8 cellular contexts compared by ENCODE assay signal in the genomic region with DNA sequence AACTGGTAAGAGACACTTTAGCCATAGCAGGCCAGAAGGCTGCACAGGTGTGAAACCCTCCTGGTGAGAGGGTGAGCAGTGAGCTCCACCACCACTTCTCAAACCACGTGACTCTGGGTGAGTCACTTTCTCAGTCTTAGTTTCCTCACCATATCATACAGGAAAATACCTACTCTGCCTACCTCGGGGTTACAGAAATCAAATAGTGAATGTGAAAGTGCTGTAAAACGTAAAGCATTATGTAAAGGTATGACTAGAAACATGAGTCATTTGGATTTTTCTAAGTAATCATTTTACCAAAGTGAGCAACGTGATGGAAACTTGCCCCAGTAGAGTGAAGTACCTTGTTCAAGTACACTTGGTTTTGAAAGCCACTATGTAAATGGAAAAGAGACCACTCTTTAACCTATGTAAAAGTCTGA. TPM values are rescaled to one million over a fixed set of nuclear protein-coding genes. Genes with fewer than 3 reads are reported as not detected.
DNase-seq lines count a peak whose midpoint lies in the region; ATAC-seq and TF ChIP-seq lines count a peak whose summit lies in the region.

No MANE protein-coding gene starts in this region.

- peak; percentile 46 for DNase-seq in Calu3
- peak; percentile 48 for DNase-seq in activated T-cell treated with anti-CD3 and anti-CD28 coated beads for 48 hours (ENCODE audit: low read depth)
- DNase-seq in stimulated activated CD8-positive, alpha-beta memory T cell treated with anti-CD3 and anti-CD28 coated beads, Interleukin-2, amount 100 ng/mL, for 48 hours (ENCODE audit: low read depth in 2 of 2) = peak; percentile 36 to 50
- no peak for DNase-seq in ovary
- DNase-seq in posterior cingulate gyrus = no peak

- CTCF ChIA-PET in Calu3 (lab: Charles Lee) = interaction anchor here (0.7 kb wide), 2 partner anchors 70 to 189 kb away, joined by 3 read pairs; no protein-coding TSS in a partner anchor

- no peak overlapping the region for H3K4me3 Mint-ChIP-seq in Calu3 (ENCODE audit: low read depth, unreplicated experiment)

- H3K4me1 Mint-ChIP-seq in Calu3 (ENCODE audit: low read depth, unreplicated experiment) = peaks cover 28% of the 10 kb centered on the region

- TF ChIP-seq CTCF in Calu3 (IDR thresholded peaks at IDR 0.05; ENCODE audit: unreplicated experiment) (no peak), ovary (IDR thresholded peaks at IDR 0.05) (no peak)

- H3K27me3 ChIP-seq in iPS-15b (ENCODE audit: control insufficient read depth, insufficient read depth, low read length) (no peaks in the 10 kb centered on the region), ovary (no peaks in the 10 kb centered on the region)

- H3K27me3 Mint-ChIP-seq in Calu3 (ENCODE audit: unreplicated experiment) = no peaks in the 10 kb centered on the region

- no peak overlapping the region for H3K9ac ChIP-seq in iPS-15b (ENCODE audit: low read depth, low read length)

- no peak overlapping the region for H3K27ac Mint-ChIP-seq in Calu3 (ENCODE audit: unreplicated experiment)

- TF ChIP-seq POLR2A in ovary (IDR thresholded peaks at IDR 0.05) = no peak

- H3K9me3 Mint-ChIP-seq in Calu3 (ENCODE audit: low read depth, unreplicated experiment) = no peaks in the 10 kb centered on the region

- H3K9me3 ChIP-seq in iPS-15b (ENCODE audit: control insufficient read depth, insufficient read depth, low read length) = no peaks in the 10 kb centered on the region
- no peaks in the 10 kb centered on the region for H3K9me3 ChIP-seq in ovary

- no TSS peak for BruUV-seq in Calu3 (replicated peaks; lab: Mats Ljungman, UMichigan)

- no peaks in the 10 kb centered on the region for H3K36me3 Mint-ChIP-seq in Calu3 (ENCODE audit: insufficient read depth, unreplicated experiment)

- peak; percentile 86 for ATAC-seq in GM21529 (IDR thresholded peaks at IDR 0.05; ENCODE audit: unreplicated experiment)

- peak overlapping the region; percentile 9 for H3K4me3 ChIP-seq in iPS-15b (ENCODE audit: low read depth, low read length)
- H3K4me3 ChIP-seq in ovary = no peak overlapping the region

- no peak for TF ChIP-seq EP300 in Ishikawa (IDR thresholded peaks at IDR 0.05; ENCODE audit: borderline replicate concordance)
- TF ChIP-seq EP300 in ovary (IDR thresholded peaks at IDR 0.05) = no peak

- peaks cover 14% of the 10 kb centered on the region for H3K4me1 ChIP-seq in iPS-15b (ENCODE audit: control insufficient read depth, insufficient read depth, low read length)
- peaks cover 7% of the 10 kb centered on the region for H3K4me1 ChIP-seq in ovary (ENCODE audit: insufficient read depth)

- no peaks in the 10 kb centered on the region for H3K36me3 ChIP-seq in iPS-15b (ENCODE audit: control insufficient read depth, insufficient read depth, low read length)
- no peaks in the 10 kb centered on the region for H3K36me3 ChIP-seq in ovary

- TF ChIP-seq RAD21 in Ishikawa (IDR thresholded peaks at IDR 0.05; ENCODE audit: low read depth) = no peak

- 88 to 94% (median 89%) methylated on average over 4 of the region's 4 CpGs for WGBS in ovary, 3 donors

- intact Hi-C loops in Calu3 (cut with micrococcal nuclease; ENCODE audit: unreplicated experiment) (loop anchor here (5.0 kb wide), 1 partner anchor 36 kb away; no protein-coding TSS in a partner anchor), ovary (cut with DNase I) (no loop called here), posterior cingulate gyrus (cut with DNase I) (no loop called here)

- no peak overlapping the region for H3K27ac ChIP-seq in ovary

TF ChIP-seq in Ishikawa, 13 proteins besides CTCF, POLR2A, EP300 and RAD21:
- TF ChIP-seq CEBPB (IDR thresholded peaks at IDR 0.05) = no peak
- TF ChIP-seq, protein P1, sequence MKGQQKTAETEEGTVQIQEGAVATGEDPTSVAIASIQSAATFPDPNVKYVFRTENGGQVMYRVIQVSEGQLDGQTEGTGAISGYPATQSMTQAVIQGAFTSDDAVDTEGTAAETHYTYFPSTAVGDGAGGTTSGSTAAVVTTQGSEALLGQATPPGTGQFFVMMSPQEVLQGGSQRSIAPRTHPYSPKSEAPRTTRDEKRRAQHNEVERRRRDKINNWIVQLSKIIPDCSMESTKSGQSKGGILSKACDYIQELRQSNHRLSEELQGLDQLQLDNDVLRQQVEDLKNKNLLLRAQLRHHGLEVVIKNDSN (IDR thresholded peaks at IDR 0.05) = peak; percentile 82
- TF ChIP-seq, protein P2, sequence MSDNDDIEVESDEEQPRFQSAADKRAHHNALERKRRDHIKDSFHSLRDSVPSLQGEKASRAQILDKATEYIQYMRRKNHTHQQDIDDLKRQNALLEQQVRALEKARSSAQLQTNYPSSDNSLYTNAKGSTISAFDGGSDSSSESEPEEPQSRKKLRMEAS (IDR thresholded peaks at IDR 0.05) = peak; percentile 43; the same call in 1 of the 2 replicates
- TF ChIP-seq TAF1 (IDR thresholded peaks at IDR 0.05; ENCODE audit: low read depth) = no peak

RNA-seq across cellular contexts. Expression of a gene that starts 40.4 kb away (rescaled TPM):
- total RNA-seq in Calu3 (2022) (20.6 and 20.8 TPM in 2 replicates), ovary (10 to 100 TPM; 14.0 to 23.6 (median 19.2) TPM)
- 10 to 100 TPM in 1 of 2 donors, 1 to 10 TPM in 1; 9.5 to 20.4 TPM for polyA plus RNA-seq in ovary

Comparison
In these comparisons a context has a peak if more than half of its experiments do, and no peak if none do; other contexts are left out.
1. DNase-seq: peak in Calu3 (single experiment), activated T-cell treated with anti-CD3 and anti-CD28 coated beads for 48 hours (single experiment) and stimulated activated CD8-positive, alpha-beta memory T cell treated with anti-CD3 and anti-CD28 coated beads, Interleukin-2, amount 100 ng/mL, for 48 hours (2 of 2); none in ovary (0 of 5) and posterior cingulate gyrus (0 of 10).